In genomic region chr5:1048162-1048721, GRCh38 we compare ENCODE assay signal across 17 cellular contexts. TPM values are rescaled to one million over a fixed set of nuclear protein-coding genes. Genes with fewer than 3 reads are reported as not detected.
DNase-seq lines count a peak whose midpoint lies in the region; ATAC-seq and TF ChIP-seq lines count a peak whose summit lies in the region.
"Had no signal": no experiment of that assay in that cellular context is flagged by ENCODE, and none has a peak within 500 bp of the region (broad histone marks: within the 10 kb centered on the region; RNA-seq: fewer than 3 reads in every experiment).

No MANE protein-coding gene starts in this region.

- H3K36me3 ChIP-seq in sigmoid colon: peaks cover 0 to 29% (median 10%) of the 10 kb centered on the region in 4 donors

- H3K4me3 ChIP-seq in sigmoid colon: no peak overlapping the region

- no peak for DNase-seq in activated naive CD4-positive, alpha-beta T cell treated with anti-CD3 and anti-CD28 coated beads, Interleukin-2, amount 10 ng/mL, durations not matched to agents 7 days and 5 days
- DNase-seq in glutamatergic neuron (no peak), sigmoid colon (peak; percentile 18)
- DNase-seq: GOT3, NCI-H1417, NCI-H187, NCI-H2107, NCI-H510A, NCI-H774 had no signal

- TF ChIP-seq CTCF in glutamatergic neuron (IDR thresholded peaks at IDR 0.05; ENCODE audit: partially characterized antibody, unreplicated experiment): no peak
- no peak for TF ChIP-seq CTCF in sigmoid colon (IDR thresholded peaks at IDR 0.05)

- peak overlapping the region; percentile 80 for H3K27ac Mint-ChIP-seq in activated naive CD4-positive, alpha-beta T cell treated with anti-CD3 and anti-CD28 coated beads, Interleukin-2, amount 50 U/mL, for 24 hours
- H3K27ac Mint-ChIP-seq in activated naive CD4-positive, alpha-beta T cell treated with anti-CD3 and anti-CD28 coated beads, Interleukin-2, amount 10 ng/mL, durations not matched to agents 7 days and 5 days: no peak overlapping the region
- H3K27ac Mint-ChIP-seq in activated T-helper 17 cell treated with anti-CD3 and anti-CD28 coated beads, Interleukin-2, amount 50 U/mL, for 72 hours: peak overlapping the region; percentile 3
- H3K27ac Mint-ChIP-seq in glutamatergic neuron (ENCODE audit: unreplicated experiment): peak overlapping the region; percentile 20
- H3K27ac Mint-ChIP-seq: CD4-positive, alpha-beta T cell had no signal

- H3K27me3 ChIP-seq in sigmoid colon: no peaks in the 10 kb centered on the region

- ATAC-seq in activated T-helper 17 cell treated with anti-CD3 and anti-CD28 coated beads, Interleukin-2, amount 50 U/mL, for 72 hours (replicated peaks): no peak
- ATAC-seq in GM18870 (IDR thresholded peaks at IDR 0.05; ENCODE audit: unreplicated experiment) (no peak), GM19455 (IDR thresholded peaks at IDR 0.05; ENCODE audit: unreplicated experiment) (no peak), HG03342 (IDR thresholded peaks at IDR 0.05; ENCODE audit: unreplicated experiment) (no peak)
- ATAC-seq: Right ventricle myocardium inferior had no signal

- H3K4me1 ChIP-seq in sigmoid colon: no peaks in the 10 kb centered on the region

- H3K4me3 Mint-ChIP-seq in activated naive CD4-positive, alpha-beta T cell treated with anti-CD3 and anti-CD28 coated beads, Interleukin-2, amount 50 U/mL, for 24 hours: no peak overlapping the region
- H3K4me3 Mint-ChIP-seq in activated naive CD4-positive, alpha-beta T cell treated with anti-CD3 and anti-CD28 coated beads, Interleukin-2, amount 10 ng/mL, durations not matched to agents 7 days and 5 days: no peak overlapping the region
- no peak overlapping the region for H3K4me3 Mint-ChIP-seq in activated T-helper 17 cell treated with anti-CD3 and anti-CD28 coated beads, Interleukin-2, amount 50 U/mL, for 72 hours
- no peak overlapping the region for H3K4me3 Mint-ChIP-seq in glutamatergic neuron (ENCODE audit: unreplicated experiment)
- H3K4me3 Mint-ChIP-seq: CD4-positive, alpha-beta T cell had no signal

- no peak overlapping the region for H3K27ac ChIP-seq in sigmoid colon

- peaks cover 25% of the 10 kb centered on the region for H3K9me3 Mint-ChIP-seq in activated naive CD4-positive, alpha-beta T cell treated with anti-CD3 and anti-CD28 coated beads, Interleukin-2, amount 50 U/mL, for 24 hours
- H3K9me3 Mint-ChIP-seq in activated naive CD4-positive, alpha-beta T cell treated with anti-CD3 and anti-CD28 coated beads, Interleukin-2, amount 10 ng/mL, durations not matched to agents 7 days and 5 days: peaks cover 53% of the 10 kb centered on the region
- peaks cover 54% of the 10 kb centered on the region for H3K9me3 Mint-ChIP-seq in activated T-helper 17 cell treated with anti-CD3 and anti-CD28 coated beads, Interleukin-2, amount 50 U/mL, for 72 hours
- peaks cover 10% of the 10 kb centered on the region for H3K9me3 Mint-ChIP-seq in glutamatergic neuron (ENCODE audit: unreplicated experiment)

- peaks cover 3% of the 10 kb centered on the region for H3K36me3 Mint-ChIP-seq in activated naive CD4-positive, alpha-beta T cell treated with anti-CD3 and anti-CD28 coated beads, Interleukin-2, amount 50 U/mL, for 24 hours
- peaks cover 10% of the 10 kb centered on the region for H3K36me3 Mint-ChIP-seq in activated naive CD4-positive, alpha-beta T cell treated with anti-CD3 and anti-CD28 coated beads, Interleukin-2, amount 10 ng/mL, durations not matched to agents 7 days and 5 days
- H3K36me3 Mint-ChIP-seq in activated T-helper 17 cell treated with anti-CD3 and anti-CD28 coated beads, Interleukin-2, amount 50 U/mL, for 72 hours (ENCODE audit: low read depth): peaks cover 7% of the 10 kb centered on the region
- H3K36me3 Mint-ChIP-seq in glutamatergic neuron (ENCODE audit: unreplicated experiment): no peaks in the 10 kb centered on the region

- CTCF ChIA-PET in activated naive CD4-positive, alpha-beta T cell treated with anti-CD3 and anti-CD28 coated beads, Interleukin-2, amount 10 ng/mL, durations not matched to agents 7 days and 5 days (lab: Charles Lee): no interaction called here

- peaks cover 21% of the 10 kb centered on the region for H3K4me1 Mint-ChIP-seq in activated naive CD4-positive, alpha-beta T cell treated with anti-CD3 and anti-CD28 coated beads, Interleukin-2, amount 50 U/mL, for 24 hours
- no peaks in the 10 kb centered on the region for H3K4me1 Mint-ChIP-seq in activated naive CD4-positive, alpha-beta T cell treated with anti-CD3 and anti-CD28 coated beads, Interleukin-2, amount 10 ng/mL, durations not matched to agents 7 days and 5 days
- H3K4me1 Mint-ChIP-seq in activated T-helper 17 cell treated with anti-CD3 and anti-CD28 coated beads, Interleukin-2, amount 50 U/mL, for 72 hours: peaks cover 53% of the 10 kb centered on the region
- peaks cover 3% of the 10 kb centered on the region for H3K4me1 Mint-ChIP-seq in glutamatergic neuron (ENCODE audit: low read depth, unreplicated experiment)

- no peaks in the 10 kb centered on the region for H3K9me3 ChIP-seq in sigmoid colon

- no peaks in the 10 kb centered on the region for H3K27me3 Mint-ChIP-seq in activated naive CD4-positive, alpha-beta T cell treated with anti-CD3 and anti-CD28 coated beads, Interleukin-2, amount 50 U/mL, for 24 hours
- no peaks in the 10 kb centered on the region for H3K27me3 Mint-ChIP-seq in activated naive CD4-positive, alpha-beta T cell treated with anti-CD3 and anti-CD28 coated beads, Interleukin-2, amount 10 ng/mL, durations not matched to agents 7 days and 5 days
- H3K27me3 Mint-ChIP-seq in activated T-helper 17 cell treated with anti-CD3 and anti-CD28 coated beads, Interleukin-2, amount 50 U/mL, for 72 hours: no peaks in the 10 kb centered on the region
- peaks cover 19% of the 10 kb centered on the region for H3K27me3 Mint-ChIP-seq in glutamatergic neuron (ENCODE audit: unreplicated experiment)
- H3K27me3 Mint-ChIP-seq: CD4-positive, alpha-beta T cell had no signal

- whole genome bisulfite sequencing in sigmoid colon, 2 donors: 87 to 91% methylated on average over 11 of the region's 11 CpGs

- no peak for TF ChIP-seq POLR2A in sigmoid colon (IDR thresholded peaks at IDR 0.05)

- TF ChIP-seq EP300 in sigmoid colon (IDR thresholded peaks at IDR 0.05): no peak

- intact Hi-C loops in sigmoid colon (cut with DNase I): no loop called here

RNA-seq across cellular contexts. Expression of gene NKD2, which starts 39.6 kb away (rescaled TPM):
- 1 to 10 TPM in 1 of 2 donors, under 1 TPM in 1; 0.37 to 1.2 TPM for total RNA-seq in activated T-helper 17 cell treated with anti-CD3 and anti-CD28 coated beads, Interleukin-2, amount 50 U/mL, for 72 hours
- total RNA-seq in glutamatergic neuron (ENCODE audit: unreplicated experiment) (41.7 TPM), sigmoid colon (1 to 10 TPM in 3 of 4 donors, under 1 TPM in 1; 0.71 to 4.4 (median 2.0) TPM)
- polyA plus RNA-seq in sigmoid colon: 1 to 10 TPM in 2 of 3 donors, under 1 TPM in 1; 0.60 to 4.0 (median 1.8) TPM
- polyA plus RNA-seq: BJ had no signal
